In genomic region chr3:148366743-148367410, GRCh38 we compare ENCODE assay signal across 1 cellular context.
TF ChIP-seq lines count a peak whose summit lies in the region.

No MANE protein-coding gene starts in this region.

TF ChIP-seq in H1, 55 proteins besides CTCF, POLR2A, EP300 and RAD21 (continued from another document):
- TF ChIP-seq E2F6 (IDR thresholded peaks at IDR 0.05), result no peak
- no peak for TF ChIP-seq ATF2 (IDR thresholded peaks at IDR 0.05; ENCODE audit: low read length)
- TF ChIP-seq SIRT6 (IDR thresholded peaks at IDR 0.05; ENCODE audit: low read length), result no peak
- no peak for TF ChIP-seq CHD1 (IDR thresholded peaks at IDR 0.05; ENCODE audit: low read depth, low read length)
- no peak for TF ChIP-seq MAFK (IDR thresholded peaks at IDR 0.05; ENCODE audit: low read depth, low read length)
- TF ChIP-seq ASH2L (IDR thresholded peaks at IDR 0.05; ENCODE audit: low read length), result no peak
- no peak for TF ChIP-seq TBP (IDR thresholded peaks at IDR 0.05; ENCODE audit: low read depth, low read length)
- no peak for TF ChIP-seq TAF7 (optimal IDR thresholded peaks at IDR 0.05; ENCODE audit: borderline replicate concordance, low read depth, low read length)
- TF ChIP-seq POU5F1 (IDR thresholded peaks at IDR 0.05; ENCODE audit: low read depth, low read length), result no peak
- no peak for TF ChIP-seq EGR1 (IDR thresholded peaks at IDR 0.05; ENCODE audit: borderline replicate concordance, low read depth, low read length)
- TF ChIP-seq TEAD4 (IDR thresholded peaks at IDR 0.05; ENCODE audit: low read depth, low read length), result no peak
- no peak for TF ChIP-seq EZH2 (IDR thresholded peaks at IDR 0.05; ENCODE audit: low read depth, low read length, severe bottlenecking)
- no peak for TF ChIP-seq SP1 (IDR thresholded peaks at IDR 0.05; ENCODE audit: low read depth, low read length)
